In the genomic region with DNA sequence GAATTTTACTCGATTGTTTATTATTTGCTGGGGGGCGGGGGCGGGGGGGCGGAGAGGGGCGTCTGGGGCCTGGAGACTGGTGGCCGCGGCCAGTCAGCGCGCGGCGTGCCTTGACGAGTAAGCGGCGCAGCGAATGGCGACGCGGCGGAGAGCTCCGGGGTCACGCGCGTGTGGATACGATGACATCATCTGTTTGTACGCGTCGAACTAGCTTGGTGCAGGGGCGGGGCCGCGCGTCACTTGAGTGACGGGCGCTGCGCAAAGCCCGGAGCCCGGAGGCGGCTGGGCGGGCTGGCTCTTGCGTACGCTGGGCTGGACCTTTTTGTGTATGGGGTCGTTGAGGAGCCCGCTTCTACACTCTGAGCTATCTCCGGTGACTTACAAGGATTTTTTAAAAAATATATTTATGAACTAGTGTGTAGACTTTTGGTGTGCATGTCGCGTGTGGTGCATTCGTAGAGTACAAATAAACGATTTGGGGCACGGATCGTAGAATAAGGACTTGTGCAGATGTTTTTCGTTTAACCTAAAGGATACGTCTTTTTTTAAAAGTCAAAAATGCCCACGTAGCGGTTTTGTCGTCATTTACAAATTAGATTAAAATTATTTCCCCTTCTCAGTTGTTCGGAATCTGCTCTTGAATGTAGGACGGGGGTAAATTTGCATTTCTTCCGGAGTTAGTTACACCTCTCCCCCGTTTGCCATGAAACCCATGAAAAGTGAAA, we compare ENCODE assay signal across 1 cellular context.
A peak's percentile ranks its signal among the peaks of the same experiment; 100 is the strongest.
TF ChIP-seq lines count a peak whose summit lies in the region.

No MANE protein-coding gene starts in this region.

TF ChIP-seq in GM12878, 131 proteins besides CTCF, POLR2A, EP300 and RAD21 (continued from another document and continues in another):
- TF ChIP-seq, protein P1, sequence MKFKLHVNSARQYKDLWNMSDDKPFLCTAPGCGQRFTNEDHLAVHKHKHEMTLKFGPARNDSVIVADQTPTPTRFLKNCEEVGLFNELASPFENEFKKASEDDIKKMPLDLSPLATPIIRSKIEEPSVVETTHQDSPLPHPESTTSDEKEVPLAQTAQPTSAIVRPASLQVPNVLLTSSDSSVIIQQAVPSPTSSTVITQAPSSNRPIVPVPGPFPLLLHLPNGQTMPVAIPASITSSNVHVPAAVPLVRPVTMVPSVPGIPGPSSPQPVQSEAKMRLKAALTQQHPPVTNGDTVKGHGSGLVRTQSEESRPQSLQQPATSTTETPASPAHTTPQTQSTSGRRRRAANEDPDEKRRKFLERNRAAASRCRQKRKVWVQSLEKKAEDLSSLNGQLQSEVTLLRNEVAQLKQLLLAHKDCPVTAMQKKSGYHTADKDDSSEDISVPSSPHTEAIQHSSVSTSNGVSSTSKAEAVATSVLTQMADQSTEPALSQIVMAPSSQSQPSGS (IDR thresholded peaks at IDR 0.05; ENCODE audit: low read length): peak; percentile 98
- TF ChIP-seq BACH1 (IDR thresholded peaks at IDR 0.05; ENCODE audit: borderline replicate concordance): peak; percentile 62; the same call in 1 of the 2 replicates
- no peak for TF ChIP-seq ZNF24 (IDR thresholded peaks at IDR 0.05)
- TF ChIP-seq, protein P2, sequence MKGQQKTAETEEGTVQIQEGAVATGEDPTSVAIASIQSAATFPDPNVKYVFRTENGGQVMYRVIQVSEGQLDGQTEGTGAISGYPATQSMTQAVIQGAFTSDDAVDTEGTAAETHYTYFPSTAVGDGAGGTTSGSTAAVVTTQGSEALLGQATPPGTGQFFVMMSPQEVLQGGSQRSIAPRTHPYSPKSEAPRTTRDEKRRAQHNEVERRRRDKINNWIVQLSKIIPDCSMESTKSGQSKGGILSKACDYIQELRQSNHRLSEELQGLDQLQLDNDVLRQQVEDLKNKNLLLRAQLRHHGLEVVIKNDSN (IDR thresholded peaks at IDR 0.05; ENCODE audit: borderline replicate concordance, extremely low read length, insufficient read depth, low read depth, low read length): peak; percentile 35
- TF ChIP-seq EGR1 (IDR thresholded peaks at IDR 0.05; ENCODE audit: borderline replicate concordance in 1 of 2, low read depth in 2 of 2, low read length in 2 of 2): 0 out of 3 replicates have a peak, but pooled peaks of 1 of the 2 experiments have one; percentile 42
- TF ChIP-seq HDAC6 (IDR thresholded peaks at IDR 0.05; ENCODE audit: unreplicated experiment): no peak
- TF ChIP-seq PAX5 (IDR thresholded peaks at IDR 0.05; ENCODE audit: borderline replicate concordance, low read depth, low read length): peak; percentile 81
- TF ChIP-seq, protein P3, sequence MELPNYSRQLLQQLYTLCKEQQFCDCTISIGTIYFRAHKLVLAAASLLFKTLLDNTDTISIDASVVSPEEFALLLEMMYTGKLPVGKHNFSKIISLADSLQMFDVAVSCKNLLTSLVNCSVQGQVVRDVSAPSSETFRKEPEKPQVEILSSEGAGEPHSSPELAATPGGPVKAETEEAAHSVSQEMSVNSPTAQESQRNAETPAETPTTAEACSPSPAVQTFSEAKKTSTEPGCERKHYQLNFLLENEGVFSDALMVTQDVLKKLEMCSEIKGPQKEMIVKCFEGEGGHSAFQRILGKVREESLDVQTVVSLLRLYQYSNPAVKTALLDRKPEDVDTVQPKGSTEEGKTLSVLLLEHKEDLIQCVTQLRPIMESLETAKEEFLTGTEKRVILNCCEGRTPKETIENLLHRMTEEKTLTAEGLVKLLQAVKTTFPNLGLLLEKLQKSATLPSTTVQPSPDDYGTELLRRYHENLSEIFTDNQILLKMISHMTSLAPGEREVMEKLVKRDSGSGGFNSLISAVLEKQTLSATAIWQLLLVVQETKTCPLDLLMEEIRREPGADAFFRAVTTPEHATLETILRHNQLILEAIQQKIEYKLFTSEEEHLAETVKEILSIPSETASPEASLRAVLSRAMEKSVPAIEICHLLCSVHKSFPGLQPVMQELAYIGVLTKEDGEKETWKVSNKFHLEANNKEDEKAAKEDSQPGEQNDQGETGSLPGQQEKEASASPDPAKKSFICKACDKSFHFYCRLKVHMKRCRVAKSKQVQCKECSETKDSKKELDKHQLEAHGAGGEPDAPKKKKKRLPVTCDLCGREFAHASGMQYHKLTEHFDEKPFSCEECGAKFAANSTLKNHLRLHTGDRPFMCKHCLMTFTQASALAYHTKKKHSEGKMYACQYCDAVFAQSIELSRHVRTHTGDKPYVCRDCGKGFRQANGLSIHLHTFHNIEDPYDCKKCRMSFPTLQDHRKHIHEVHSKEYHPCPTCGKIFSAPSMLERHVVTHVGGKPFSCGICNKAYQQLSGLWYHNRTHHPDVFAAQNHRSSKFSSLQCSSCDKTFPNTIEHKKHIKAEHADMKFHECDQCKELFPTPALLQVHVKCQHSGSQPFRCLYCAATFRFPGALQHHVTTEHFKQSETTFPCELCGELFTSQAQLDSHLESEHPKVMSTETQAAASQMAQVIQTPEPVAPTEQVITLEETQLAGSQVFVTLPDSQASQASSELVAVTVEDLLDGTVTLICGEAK (IDR thresholded peaks at IDR 0.05; ENCODE audit: borderline replicate concordance): peak; percentile 33
- TF ChIP-seq TBL1XR1 (IDR thresholded peaks at IDR 0.05; ENCODE audit: low read depth, low read length): peak; percentile 59; the same call in 1 of the 2 replicates
- TF ChIP-seq CREM (IDR thresholded peaks at IDR 0.05; ENCODE audit: low read depth): peak; percentile 97
- TF ChIP-seq STAT1 (conservative IDR thresholded peaks at IDR 0.05): no peak
- TF ChIP-seq, protein P4, sequence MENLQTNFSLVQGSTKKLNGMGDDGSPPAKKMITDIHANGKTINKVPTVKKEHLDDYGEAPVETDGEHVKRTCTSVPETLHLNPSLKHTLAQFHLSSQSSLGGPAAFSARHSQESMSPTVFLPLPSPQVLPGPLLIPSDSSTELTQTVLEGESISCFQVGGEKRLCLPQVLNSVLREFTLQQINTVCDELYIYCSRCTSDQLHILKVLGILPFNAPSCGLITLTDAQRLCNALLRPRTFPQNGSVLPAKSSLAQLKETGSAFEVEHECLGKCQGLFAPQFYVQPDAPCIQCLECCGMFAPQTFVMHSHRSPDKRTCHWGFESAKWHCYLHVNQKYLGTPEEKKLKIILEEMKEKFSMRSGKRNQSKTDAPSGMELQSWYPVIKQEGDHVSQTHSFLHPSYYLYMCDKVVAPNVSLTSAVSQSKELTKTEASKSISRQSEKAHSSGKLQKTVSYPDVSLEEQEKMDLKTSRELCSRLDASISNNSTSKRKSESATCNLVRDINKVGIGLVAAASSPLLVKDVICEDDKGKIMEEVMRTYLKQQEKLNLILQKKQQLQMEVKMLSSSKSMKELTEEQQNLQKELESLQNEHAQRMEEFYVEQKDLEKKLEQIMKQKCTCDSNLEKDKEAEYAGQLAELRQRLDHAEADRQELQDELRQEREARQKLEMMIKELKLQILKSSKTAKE (IDR thresholded peaks at IDR 0.05; ENCODE audit: low read depth, poor library complexity, severe bottlenecking): peak; percentile 54
- TF ChIP-seq RFX5 (IDR thresholded peaks at IDR 0.05; ENCODE audit: low read depth, low read length): peak; percentile 56
- 0 out of 2 replicates have a peak, but pooled peaks have one; percentile 53 for TF ChIP-seq CBX5 (IDR thresholded peaks at IDR 0.05; ENCODE audit: low read depth)
- TF ChIP-seq MEF2A (IDR thresholded peaks at IDR 0.05; ENCODE audit: insufficient read depth, low read depth, low read length): no peak
- peak; percentile 76 for TF ChIP-seq CHD2 (IDR thresholded peaks at IDR 0.05; ENCODE audit: borderline replicate concordance, low read depth, low read length)
- TF ChIP-seq SMARCA5 (IDR thresholded peaks at IDR 0.05): no peak
- TF ChIP-seq EZH2 (IDR thresholded peaks at IDR 0.05; ENCODE audit: borderline replicate concordance, control insufficient read depth, low read depth, low read length): peak; percentile 68; the same call in 1 of the 2 replicates
- TF ChIP-seq, protein P5, sequence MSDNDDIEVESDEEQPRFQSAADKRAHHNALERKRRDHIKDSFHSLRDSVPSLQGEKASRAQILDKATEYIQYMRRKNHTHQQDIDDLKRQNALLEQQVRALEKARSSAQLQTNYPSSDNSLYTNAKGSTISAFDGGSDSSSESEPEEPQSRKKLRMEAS (IDR thresholded peaks at IDR 0.05; ENCODE audit: low read depth, low read length): peak; percentile 68
- 0 out of 2 replicates have a peak, but pooled peaks have one; percentile 23 for TF ChIP-seq TAF1 (IDR thresholded peaks at IDR 0.05; ENCODE audit: borderline replicate concordance, low read depth, low read length)
- TF ChIP-seq, protein P6, sequence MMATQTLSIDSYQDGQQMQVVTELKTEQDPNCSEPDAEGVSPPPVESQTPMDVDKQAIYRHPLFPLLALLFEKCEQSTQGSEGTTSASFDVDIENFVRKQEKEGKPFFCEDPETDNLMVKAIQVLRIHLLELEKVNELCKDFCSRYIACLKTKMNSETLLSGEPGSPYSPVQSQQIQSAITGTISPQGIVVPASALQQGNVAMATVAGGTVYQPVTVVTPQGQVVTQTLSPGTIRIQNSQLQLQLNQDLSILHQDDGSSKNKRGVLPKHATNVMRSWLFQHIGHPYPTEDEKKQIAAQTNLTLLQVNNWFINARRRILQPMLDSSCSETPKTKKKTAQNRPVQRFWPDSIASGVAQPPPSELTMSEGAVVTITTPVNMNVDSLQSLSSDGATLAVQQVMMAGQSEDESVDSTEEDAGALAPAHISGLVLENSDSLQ (IDR thresholded peaks at IDR 0.05): peak; percentile 99
- 0 out of 2 replicates have a peak, but pooled peaks have one; percentile 19 for TF ChIP-seq SREBF1 (IDR thresholded peaks at IDR 0.05; ENCODE audit: low read length)
- TF ChIP-seq ZZZ3 (IDR thresholded peaks at IDR 0.05; ENCODE audit: control insufficient read depth, insufficient read length, low read depth): no peak
- TF ChIP-seq, protein P7, sequence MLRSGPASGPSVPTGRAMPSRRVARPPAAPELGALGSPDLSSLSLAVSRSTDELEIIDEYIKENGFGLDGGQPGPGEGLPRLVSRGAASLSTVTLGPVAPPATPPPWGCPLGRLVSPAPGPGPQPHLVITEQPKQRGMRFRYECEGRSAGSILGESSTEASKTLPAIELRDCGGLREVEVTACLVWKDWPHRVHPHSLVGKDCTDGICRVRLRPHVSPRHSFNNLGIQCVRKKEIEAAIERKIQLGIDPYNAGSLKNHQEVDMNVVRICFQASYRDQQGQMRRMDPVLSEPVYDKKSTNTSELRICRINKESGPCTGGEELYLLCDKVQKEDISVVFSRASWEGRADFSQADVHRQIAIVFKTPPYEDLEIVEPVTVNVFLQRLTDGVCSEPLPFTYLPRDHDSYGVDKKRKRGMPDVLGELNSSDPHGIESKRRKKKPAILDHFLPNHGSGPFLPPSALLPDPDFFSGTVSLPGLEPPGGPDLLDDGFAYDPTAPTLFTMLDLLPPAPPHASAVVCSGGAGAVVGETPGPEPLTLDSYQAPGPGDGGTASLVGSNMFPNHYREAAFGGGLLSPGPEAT (IDR thresholded peaks at IDR 0.05; ENCODE audit: low read depth): peak; percentile 32; the same call in 1 of the 2 replicates
- TF ChIP-seq, protein P8, sequence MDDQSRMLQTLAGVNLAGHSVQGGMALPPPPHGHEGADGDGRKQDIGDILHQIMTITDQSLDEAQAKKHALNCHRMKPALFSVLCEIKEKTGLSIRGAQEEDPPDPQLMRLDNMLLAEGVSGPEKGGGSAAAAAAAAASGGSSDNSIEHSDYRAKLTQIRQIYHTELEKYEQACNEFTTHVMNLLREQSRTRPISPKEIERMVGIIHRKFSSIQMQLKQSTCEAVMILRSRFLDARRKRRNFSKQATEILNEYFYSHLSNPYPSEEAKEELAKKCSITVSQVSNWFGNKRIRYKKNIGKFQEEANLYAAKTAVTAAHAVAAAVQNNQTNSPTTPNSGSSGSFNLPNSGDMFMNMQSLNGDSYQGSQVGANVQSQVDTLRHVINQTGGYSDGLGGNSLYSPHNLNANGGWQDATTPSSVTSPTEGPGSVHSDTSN (IDR thresholded peaks at IDR 0.05; ENCODE audit: insufficient replicate concordance, low read depth, low read length): peak; percentile 98
- TF ChIP-seq ZNF217 (IDR thresholded peaks at IDR 0.05): no peak
- TF ChIP-seq SMAD1 (IDR thresholded peaks at IDR 0.05; ENCODE audit: low read depth, partially characterized antibody): no peak
- TF ChIP-seq SP1 (IDR thresholded peaks at IDR 0.05; ENCODE audit: low read depth, low read length): peak; percentile 98
- TF ChIP-seq TCF7 (IDR thresholded peaks at IDR 0.05; ENCODE audit: borderline replicate concordance): no peak
- TF ChIP-seq MYB (IDR thresholded peaks at IDR 0.05; ENCODE audit: borderline replicate concordance, low read depth, low read length): no peak
- TF ChIP-seq, protein P9, sequence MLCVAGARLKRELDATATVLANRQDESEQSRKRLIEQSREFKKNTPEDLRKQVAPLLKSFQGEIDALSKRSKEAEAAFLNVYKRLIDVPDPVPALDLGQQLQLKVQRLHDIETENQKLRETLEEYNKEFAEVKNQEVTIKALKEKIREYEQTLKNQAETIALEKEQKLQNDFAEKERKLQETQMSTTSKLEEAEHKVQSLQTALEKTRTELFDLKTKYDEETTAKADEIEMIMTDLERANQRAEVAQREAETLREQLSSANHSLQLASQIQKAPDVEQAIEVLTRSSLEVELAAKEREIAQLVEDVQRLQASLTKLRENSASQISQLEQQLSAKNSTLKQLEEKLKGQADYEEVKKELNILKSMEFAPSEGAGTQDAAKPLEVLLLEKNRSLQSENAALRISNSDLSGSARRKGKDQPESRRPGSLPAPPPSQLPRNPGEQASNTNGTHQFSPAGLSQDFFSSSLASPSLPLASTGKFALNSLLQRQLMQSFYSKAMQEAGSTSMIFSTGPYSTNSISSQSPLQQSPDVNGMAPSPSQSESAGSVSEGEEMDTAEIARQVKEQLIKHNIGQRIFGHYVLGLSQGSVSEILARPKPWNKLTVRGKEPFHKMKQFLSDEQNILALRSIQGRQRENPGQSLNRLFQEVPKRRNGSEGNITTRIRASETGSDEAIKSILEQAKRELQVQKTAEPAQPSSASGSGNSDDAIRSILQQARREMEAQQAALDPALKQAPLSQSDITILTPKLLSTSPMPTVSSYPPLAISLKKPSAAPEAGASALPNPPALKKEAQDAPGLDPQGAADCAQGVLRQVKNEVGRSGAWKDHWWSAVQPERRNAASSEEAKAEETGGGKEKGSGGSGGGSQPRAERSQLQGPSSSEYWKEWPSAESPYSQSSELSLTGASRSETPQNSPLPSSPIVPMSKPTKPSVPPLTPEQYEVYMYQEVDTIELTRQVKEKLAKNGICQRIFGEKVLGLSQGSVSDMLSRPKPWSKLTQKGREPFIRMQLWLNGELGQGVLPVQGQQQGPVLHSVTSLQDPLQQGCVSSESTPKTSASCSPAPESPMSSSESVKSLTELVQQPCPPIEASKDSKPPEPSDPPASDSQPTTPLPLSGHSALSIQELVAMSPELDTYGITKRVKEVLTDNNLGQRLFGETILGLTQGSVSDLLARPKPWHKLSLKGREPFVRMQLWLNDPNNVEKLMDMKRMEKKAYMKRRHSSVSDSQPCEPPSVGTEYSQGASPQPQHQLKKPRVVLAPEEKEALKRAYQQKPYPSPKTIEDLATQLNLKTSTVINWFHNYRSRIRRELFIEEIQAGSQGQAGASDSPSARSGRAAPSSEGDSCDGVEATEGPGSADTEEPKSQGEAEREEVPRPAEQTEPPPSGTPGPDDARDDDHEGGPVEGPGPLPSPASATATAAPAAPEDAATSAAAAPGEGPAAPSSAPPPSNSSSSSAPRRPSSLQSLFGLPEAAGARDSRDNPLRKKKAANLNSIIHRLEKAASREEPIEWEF (IDR thresholded peaks at IDR 0.05; ENCODE audit: insufficient replicate concordance, low read depth, low read length): no peak
- no peak for TF ChIP-seq BCL11A (IDR thresholded peaks at IDR 0.05; ENCODE audit: low read depth, low read length)
- TF ChIP-seq NFIC (IDR thresholded peaks at IDR 0.05; ENCODE audit: low read depth, low read length): 0 out of 2 replicates have a peak, but pooled peaks have one; percentile 22
